Comparison of ENCODE assay signal across 19 cellular contexts in genomic region chr2:211724933-211725332, GRCh38.
"Had no signal": no experiment of that assay in that cellular context is flagged by ENCODE, and none has a peak within 500 bp of the region (broad histone marks: within the 10 kb centered on the region; RNA-seq: fewer than 3 reads in every experiment).

No MANE protein-coding gene starts in this region.

- H3K4me3 Mint-ChIP-seq: central memory CD8-positive, alpha-beta T cell; immature natural killer cell; mesothelial cell of epicardium; natural killer cell treated with Interleukin-12 subunit alpha and Interleukin-12 subunit beta and Interleukin-15 and Interleukin-18, amount 100 ng/mL, for 72 hours had no signal

- H3K4me1 Mint-ChIP-seq: central memory CD8-positive, alpha-beta T cell; immature natural killer cell had no signal

- H3K27ac Mint-ChIP-seq: immature natural killer cell; mesothelial cell of epicardium; natural killer cell treated with Interleukin-12 subunit alpha and Interleukin-12 subunit beta and Interleukin-15 and Interleukin-18, amount 100 ng/mL, for 72 hours had no signal

- H3K36me3 ChIP-seq: sigmoid colon, tibial nerve, upper lobe of right lung, vagina had no signal

- H3K9me3 Mint-ChIP-seq: mesothelial cell of epicardium; natural killer cell treated with Interleukin-12 subunit alpha and Interleukin-12 subunit beta and Interleukin-15 and Interleukin-18, amount 100 ng/mL, for 72 hours had no signal

- H3K4me3 ChIP-seq: psoas muscle, sigmoid colon, skin epidermis, tibial nerve, upper lobe of right lung, vagina had no signal

- H3K36me3 Mint-ChIP-seq: immature natural killer cell; mesothelial cell of epicardium; natural killer cell treated with Interleukin-12 subunit alpha and Interleukin-12 subunit beta and Interleukin-15 and Interleukin-18, amount 100 ng/mL, for 72 hours had no signal

- H3K9me3 ChIP-seq: psoas muscle, sigmoid colon, tibial nerve, upper lobe of right lung, vagina had no signal

- H3K27me3 Mint-ChIP-seq: central memory CD8-positive, alpha-beta T cell; natural killer cell treated with Interleukin-12 subunit alpha and Interleukin-12 subunit beta and Interleukin-15 and Interleukin-18, amount 100 ng/mL, for 72 hours had no signal

- ATAC-seq: natural killer cell treated with Interleukin-12 subunit alpha and Interleukin-12 subunit beta and Interleukin-15 and Interleukin-18, amount 100 ng/mL, for 72 hours; psoas muscle; upper lobe of right lung had no signal

- DNase-seq: cortex of kidney; effector CD8-positive, alpha-beta T cell; immature natural killer cell; kidney; mammary epithelial cell; occipital lobe; psoas muscle; retina; sigmoid colon; stimulated activated naive CD4-positive, alpha-beta T cell; upper lobe of right lung had no signal

- H3K4me1 ChIP-seq: parathyroid adenoma, psoas muscle, sigmoid colon, tibial nerve, upper lobe of right lung, vagina had no signal

- H3K27ac ChIP-seq: parathyroid adenoma, psoas muscle, sigmoid colon, skin epidermis, tibial nerve, upper lobe of right lung, vagina had no signal

- H3K27me3 ChIP-seq: dorsolateral prefrontal cortex, sigmoid colon, tibial nerve, upper lobe of right lung, vagina had no signal
